Comparison of ENCODE assay signal across 30 cellular contexts in genomic region chr20:9571783-9572182, GRCh38. TPM values are rescaled to one million over a fixed set of nuclear protein-coding genes. Genes with fewer than 3 reads are reported as not detected.
"Had no signal": no experiment of that assay in that cellular context is flagged by ENCODE, and none has a peak within 500 bp of the region (broad histone marks: within the 10 kb centered on the region; RNA-seq: fewer than 3 reads in every experiment).

No MANE protein-coding gene starts in this region.

- H3K27ac Mint-ChIP-seq: activated CD4-positive, alpha-beta memory T cell treated with anti-CD3 and anti-CD28 coated beads, Interleukin-2, amount 10 ng/mL, durations not matched to agents 7 days and 5 days; activated CD4-positive, alpha-beta T cell treated with anti-CD3 and anti-CD28 coated beads for 36 hours; activated naive CD4-positive, alpha-beta T cell treated with anti-CD3 and anti-CD28 coated beads, Interleukin-2, amount 10 ng/mL, durations not matched to agents 7 days and 5 days; activated naive CD8-positive, alpha-beta T cell treated with anti-CD3 and anti-CD28 coated beads for 36 hours; activated T-helper 17 cell treated with anti-CD3 and anti-CD28 coated beads, Interleukin-2, amount 50 U/mL, for 72 hours; T-helper 17 cell had no signal

- H3K4me3 Mint-ChIP-seq: activated CD4-positive, alpha-beta memory T cell treated with anti-CD3 and anti-CD28 coated beads, Interleukin-2, amount 10 ng/mL, durations not matched to agents 7 days and 5 days; activated CD4-positive, alpha-beta T cell treated with anti-CD3 and anti-CD28 coated beads for 36 hours; activated naive CD4-positive, alpha-beta T cell treated with anti-CD3 and anti-CD28 coated beads, Interleukin-2, amount 10 ng/mL, durations not matched to agents 7 days and 5 days; activated naive CD8-positive, alpha-beta T cell treated with anti-CD3 and anti-CD28 coated beads for 36 hours; activated T-helper 17 cell treated with anti-CD3 and anti-CD28 coated beads, Interleukin-2, amount 50 U/mL, for 72 hours; T-helper 17 cell had no signal

- DNase-seq: activated CD4-positive, alpha-beta memory T cell treated with anti-CD3 and anti-CD28 coated beads, Interleukin-2, amount 10 ng/mL, durations not matched to agents 7 days and 5 days; activated CD4-positive, alpha-beta T cell treated with anti-CD3 and anti-CD28 coated beads for 36 hours; activated CD4-positive, alpha-beta T cell treated with anti-CD3 and anti-CD28 coated beads, Interleukin-2, amount 50 U/mL, for 1 hour; activated gamma-delta T cell treated with Interleukin-2 at 50 U/mL for 16 hours; activated naive CD4-positive, alpha-beta T cell treated with anti-CD3 and anti-CD28 coated beads, Interleukin-2, amount 10 ng/mL, durations not matched to agents 7 days and 5 days; activated naive CD8-positive, alpha-beta T cell treated with anti-CD3 and anti-CD28 coated beads for 36 hours; activated T-cell treated with anti-CD3 and anti-CD28 coated beads for 4 hours; activated T-cell treated with anti-CD3 and anti-CD28 coated beads, Interleukin-2, amount 50 U/mL, for 48 hours; anterior cingulate cortex; caudate nucleus; Karpas-422; MM.1S; NCI-H1105; NCI-H1436; NCI-H1694 treated with DMSO at 0.1 percent for 48 hours; NCI-H2029 treated with DMSO at 0.1 percent for 48 hours; NCI-H345; NCI-H510A; NCI-H526 treated with DMSO at 0.1 percent for 48 hours; NK-92 treated with Interleukin-12 subunit alpha and Interleukin-12 subunit beta, amount 100 ng/mL, for 24 hours; OCI-M1; Peyer's patch; Right ventricle myocardium superior; SJCRH30; T-helper 17 cell had no signal

- ATAC-seq: activated CD4-positive, alpha-beta T cell treated with anti-CD3 and anti-CD28 coated beads for 36 hours; activated T-helper 17 cell treated with anti-CD3 and anti-CD28 coated beads, Interleukin-2, amount 50 U/mL, for 72 hours; T-helper 17 cell had no signal

- H3K9me3 Mint-ChIP-seq: activated CD4-positive, alpha-beta memory T cell treated with anti-CD3 and anti-CD28 coated beads, Interleukin-2, amount 10 ng/mL, durations not matched to agents 7 days and 5 days; activated naive CD4-positive, alpha-beta T cell treated with anti-CD3 and anti-CD28 coated beads, Interleukin-2, amount 10 ng/mL, durations not matched to agents 7 days and 5 days; activated naive CD8-positive, alpha-beta T cell treated with anti-CD3 and anti-CD28 coated beads for 36 hours; activated T-helper 17 cell treated with anti-CD3 and anti-CD28 coated beads, Interleukin-2, amount 50 U/mL, for 72 hours had no signal

- H3K9me3 ChIP-seq: breast epithelium, Peyer's patch, SJCRH30 had no signal

- H3K4me1 Mint-ChIP-seq: activated CD4-positive, alpha-beta memory T cell treated with anti-CD3 and anti-CD28 coated beads, Interleukin-2, amount 10 ng/mL, durations not matched to agents 7 days and 5 days; activated CD4-positive, alpha-beta T cell treated with anti-CD3 and anti-CD28 coated beads for 36 hours; activated naive CD4-positive, alpha-beta T cell treated with anti-CD3 and anti-CD28 coated beads, Interleukin-2, amount 10 ng/mL, durations not matched to agents 7 days and 5 days; activated naive CD8-positive, alpha-beta T cell treated with anti-CD3 and anti-CD28 coated beads for 36 hours; activated T-helper 17 cell treated with anti-CD3 and anti-CD28 coated beads, Interleukin-2, amount 50 U/mL, for 72 hours; T-helper 17 cell had no signal

- H3K4me3 ChIP-seq: breast epithelium, Peyer's patch, SJCRH30 had no signal

- H3K36me3 Mint-ChIP-seq: activated naive CD4-positive, alpha-beta T cell treated with anti-CD3 and anti-CD28 coated beads, Interleukin-2, amount 10 ng/mL, durations not matched to agents 7 days and 5 days; activated naive CD8-positive, alpha-beta T cell treated with anti-CD3 and anti-CD28 coated beads for 36 hours had no signal

- H3K27ac ChIP-seq: breast epithelium, Peyer's patch, RWPE1, SJCRH30, VCaP had no signal

- H3K27me3 Mint-ChIP-seq: activated CD4-positive, alpha-beta memory T cell treated with anti-CD3 and anti-CD28 coated beads, Interleukin-2, amount 10 ng/mL, durations not matched to agents 7 days and 5 days; activated naive CD4-positive, alpha-beta T cell treated with anti-CD3 and anti-CD28 coated beads, Interleukin-2, amount 10 ng/mL, durations not matched to agents 7 days and 5 days had no signal

- H3K4me1 ChIP-seq: breast epithelium, Peyer's patch, SJCRH30 had no signal

- H3K36me3 ChIP-seq: breast epithelium, Peyer's patch, SJCRH30 had no signal

- H3K27me3 ChIP-seq: breast epithelium, Peyer's patch had no signal

RNA-seq across cellular contexts. Expression of gene LAMP5, which starts 57.4 kb away (rescaled TPM):
- total RNA-seq: activated CD4-positive, alpha-beta memory T cell treated with anti-CD3 and anti-CD28 coated beads, Interleukin-2, amount 10 ng/mL, durations not matched to agents 7 days and 5 days; activated CD4-positive, alpha-beta T cell treated with anti-CD3 and anti-CD28 coated beads for 36 hours; activated CD8-positive, alpha-beta memory T cell treated with anti-CD3 and anti-CD28 coated beads for 36 hours; activated naive CD8-positive, alpha-beta T cell treated with anti-CD3 and anti-CD28 coated beads for 36 hours; activated T-helper 17 cell treated with anti-CD3 and anti-CD28 coated beads, Interleukin-2, amount 50 U/mL, for 72 hours; Peyer's patch; Right ventricle myocardium superior; SJCRH30 had no signal
